11 cellular contexts compared by ENCODE assay signal in genomic region chr2:207008105-207008990, GRCh38.
DNase-seq lines count a peak whose midpoint lies in the region; ATAC-seq and TF ChIP-seq lines count a peak whose summit lies in the region.
"Had no signal": no experiment of that assay in that cellular context is flagged by ENCODE, and none has a peak within 500 bp of the region (broad histone marks: within the 10 kb centered on the region; RNA-seq: fewer than 3 reads in every experiment).

No MANE protein-coding gene starts in this region.

- peaks cover 37% of the 10 kb centered on the region for H3K4me1 ChIP-seq in GM23338 (ENCODE audit: insufficient read depth)
- no peaks in the 10 kb centered on the region for H3K4me1 ChIP-seq in effector memory CD4-positive, alpha-beta T cell (ENCODE audit: control insufficient read depth, insufficient read depth, low read length, poor library complexity, severe bottlenecking)

- H3K9me3 ChIP-seq in effector memory CD4-positive, alpha-beta T cell (ENCODE audit: control insufficient read depth, low read length) = no peaks in the 10 kb centered on the region

- H3K27ac ChIP-seq in GM23338 (ENCODE audit: low read depth) = peak overlapping the region; percentile 97
- no peak overlapping the region for H3K27ac ChIP-seq in effector memory CD4-positive, alpha-beta T cell (ENCODE audit: insufficient read depth, low read length, poor library complexity, severe bottlenecking)
- H3K27ac ChIP-seq: skin epidermis had no signal

- H3K79me2 ChIP-seq in GM23338 (replicated peaks; ENCODE audit: insufficient read depth) = no peaks in the 10 kb centered on the region

- peak overlapping the region; percentile 15 for H3K4me2 ChIP-seq in GM23338

- peak; percentile 91 for DNase-seq in GM23338 (ENCODE audit: low spot score)
- DNase-seq in T1000 (lab: John Stamatoyannopoulos, UW) = peak; percentile 9
- DNase-seq in globus pallidus (ENCODE audit: low spot score) = peak; percentile 82
- DNase-seq in retina = peak; percentile 50
- DNase-seq in SW480 (ENCODE audit: low spot score) = no peak
- no peak for DNase-seq in effector memory CD4-positive, alpha-beta T cell
- DNase-seq in activated CD4-positive, alpha-beta T cell treated with anti-CD3 and anti-CD28 coated beads, Interleukin-2, amount 50 U/mL, for 4 hours = no peak
- no peak for DNase-seq in activated T-cell treated with anti-CD3 and anti-CD28 coated beads, Interleukin-2, amount 50 U/mL, for 72 hours
- DNase-seq: activated naive CD8-positive, alpha-beta T cell treated with anti-CD3 and anti-CD28 coated beads, Interleukin-2, amount 50 U/mL, for 24 hours; NCI-H526 treated with DMSO at 0.1 percent for 48 hours had no signal

- peak in 1 of 2 experiments; percentile 73; a peak in 2 of 4 replicates for TF ChIP-seq CTCF in GM23338 (conservative IDR thresholded peaks at IDR 0.05; ENCODE audit: low read depth in 2 of 2)

- no peaks in the 10 kb centered on the region for H3K27me3 ChIP-seq in GM23338 (ENCODE audit: insufficient read depth)
- H3K27me3 ChIP-seq in effector memory CD4-positive, alpha-beta T cell (replicated peaks; ENCODE audit: control insufficient read depth, insufficient read depth, low read length, poor library complexity, severe bottlenecking) = no peaks in the 10 kb centered on the region

- H3K4me3 Mint-ChIP-seq in GM23338 = no peak overlapping the region
- H3K4me3 Mint-ChIP-seq in activated T-cell treated with anti-CD3 and anti-CD28 coated beads, Interleukin-2, amount 50 U/mL, for 72 hours = no peak overlapping the region
- H3K4me3 Mint-ChIP-seq: activated naive CD8-positive, alpha-beta T cell treated with anti-CD3 and anti-CD28 coated beads, Interleukin-2, amount 50 U/mL, for 24 hours had no signal

- no peak overlapping the region for H3K4me3 ChIP-seq in GM23338
- H3K4me3 ChIP-seq in effector memory CD4-positive, alpha-beta T cell (ENCODE audit: insufficient read depth, low read depth, low read length, poor library complexity, severe bottlenecking) = no peak overlapping the region
- H3K4me3 ChIP-seq: skin epidermis had no signal

- H2AFZ ChIP-seq in GM23338 = no peak overlapping the region

- no peaks in the 10 kb centered on the region for H3K36me3 ChIP-seq in GM23338 (ENCODE audit: insufficient read depth)
- no peaks in the 10 kb centered on the region for H3K36me3 ChIP-seq in effector memory CD4-positive, alpha-beta T cell (ENCODE audit: control insufficient read depth, insufficient read depth, low read length)

- H4K20me1 ChIP-seq in GM23338 (replicated peaks; ENCODE audit: insufficient read depth) = no peaks in the 10 kb centered on the region

- peak overlapping the region; percentile 80 for H3K27ac Mint-ChIP-seq in GM23338
- H3K27ac Mint-ChIP-seq in activated T-cell treated with anti-CD3 and anti-CD28 coated beads, Interleukin-2, amount 50 U/mL, for 72 hours = no peak overlapping the region
- H3K27ac Mint-ChIP-seq: activated naive CD8-positive, alpha-beta T cell treated with anti-CD3 and anti-CD28 coated beads, Interleukin-2, amount 50 U/mL, for 24 hours had no signal

- peak; percentile 99 for ATAC-seq in GM23338
- ATAC-seq in activated T-cell treated with anti-CD3 and anti-CD28 coated beads, Interleukin-2, amount 50 U/mL, for 72 hours (replicated peaks in 1 of 2) = no peak
- ATAC-seq: activated naive CD8-positive, alpha-beta T cell treated with anti-CD3 and anti-CD28 coated beads, Interleukin-2, amount 50 U/mL, for 24 hours had no signal

- H3K9me2 ChIP-seq in GM23338 (ENCODE audit: insufficient read depth) = no peaks in the 10 kb centered on the region

- H3F3A ChIP-seq in GM23338 (replicated peaks; ENCODE audit: low read depth) = no peaks in the 10 kb centered on the region

- H3K4me1 Mint-ChIP-seq in GM23338 = peaks cover 33% of the 10 kb centered on the region
- H3K4me1 Mint-ChIP-seq in activated T-cell treated with anti-CD3 and anti-CD28 coated beads, Interleukin-2, amount 50 U/mL, for 72 hours (ENCODE audit: low read depth) = no peaks in the 10 kb centered on the region
- H3K4me1 Mint-ChIP-seq: activated naive CD8-positive, alpha-beta T cell treated with anti-CD3 and anti-CD28 coated beads, Interleukin-2, amount 50 U/mL, for 24 hours had no signal

- peaks cover 6% of the 10 kb centered on the region; the same call in 2 of the 3 replicates for H3K9me3 Mint-ChIP-seq in GM23338
- peaks cover 2 to 3% of the 10 kb centered on the region in 2 donors for H3K9me3 Mint-ChIP-seq in activated T-cell treated with anti-CD3 and anti-CD28 coated beads, Interleukin-2, amount 50 U/mL, for 72 hours
- H3K9me3 Mint-ChIP-seq: activated naive CD8-positive, alpha-beta T cell treated with anti-CD3 and anti-CD28 coated beads, Interleukin-2, amount 50 U/mL, for 24 hours had no signal

- H3K36me3 Mint-ChIP-seq in GM23338 (ENCODE audit: low read depth) = peaks cover 6% of the 10 kb centered on the region; the same call in 2 of the 3 replicates
- H3K36me3 Mint-ChIP-seq in activated T-cell treated with anti-CD3 and anti-CD28 coated beads, Interleukin-2, amount 50 U/mL, for 72 hours (ENCODE audit: insufficient read depth in 2 of 2) = no peaks in the 10 kb centered on the region

- no peaks in the 10 kb centered on the region for H3K27me3 Mint-ChIP-seq in GM23338 (ENCODE audit: insufficient read depth, low read depth, poor library complexity)
- H3K27me3 Mint-ChIP-seq in activated T-cell treated with anti-CD3 and anti-CD28 coated beads, Interleukin-2, amount 50 U/mL, for 72 hours (ENCODE audit: low read depth) = no peaks in the 10 kb centered on the region

TF ChIP-seq in GM23338, 12 proteins besides CTCF, POLR2A, EP300 and RAD21 (continues in another document):
- TF ChIP-seq ZNF331 (CRISPR knock-in tag; IDR thresholded peaks at IDR 0.05; ENCODE audit: low read depth) (no peak), NANOG (IDR thresholded peaks at IDR 0.05; ENCODE audit: borderline replicate concordance) (peak; percentile 67; the same call in 1 of the 2 replicates), ZNF462 (CRISPR knock-in tag; IDR thresholded peaks at IDR 0.05) (peak; percentile 60; the same call in 1 of the 2 replicates), CREB1 (CRISPR knock-in tag; IDR thresholded peaks at IDR 0.05; ENCODE audit: low read depth) (peak; percentile 85)

Comparison
In these comparisons a context has a peak if more than half of its experiments do, and no peak if none do; other contexts are left out.
1. DNase-seq: peak in GM23338 (single experiment), T1000 (single experiment), globus pallidus (single experiment) and retina (single experiment); none in SW480 (single experiment), effector memory CD4-positive, alpha-beta T cell (0 of 3), activated CD4-positive, alpha-beta T cell treated with anti-CD3 and anti-CD28 coated beads, Interleukin-2, amount 50 U/mL, for 4 hours (0 of 2) and activated T-cell treated with anti-CD3 and anti-CD28 coated beads, Interleukin-2, amount 50 U/mL, for 72 hours (0 of 2).